ENCODE assay signal across 1 cellular context in the genomic region with DNA sequence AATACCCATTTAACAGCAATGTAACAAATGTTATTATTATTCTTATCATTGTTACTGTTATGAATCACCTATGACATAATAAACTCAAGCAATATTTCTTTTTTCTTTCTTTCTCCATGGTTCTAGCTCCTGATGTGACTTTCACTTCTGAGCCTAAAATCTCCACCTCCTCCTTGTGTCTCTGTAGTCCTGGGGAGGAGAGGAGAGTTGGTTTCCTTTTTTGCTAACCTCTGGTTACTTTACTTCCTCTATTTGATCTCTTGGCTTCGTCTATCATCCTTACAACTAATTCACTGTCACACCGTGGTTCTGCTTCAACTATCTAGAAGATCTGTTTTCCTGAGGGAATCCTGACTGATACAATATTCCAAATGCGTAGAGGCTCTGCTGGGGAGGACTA.
TF ChIP-seq lines count a peak whose summit lies in the region.

No MANE protein-coding gene starts in this region.

TF ChIP-seq in GM12878, 131 proteins besides CTCF, POLR2A, EP300 and RAD21 (continued from another document):
- TF ChIP-seq JUNB (IDR thresholded peaks at IDR 0.05) (peak; percentile 1; the same call in 1 of the 2 replicates), YBX1 (IDR thresholded peaks at IDR 0.05) (no peak), IKZF2 (IDR thresholded peaks at IDR 0.05) (peak in 1 of 2 experiments; percentile 10; a peak in 1 of 4 replicates)
- TF ChIP-seq, protein P1, sequence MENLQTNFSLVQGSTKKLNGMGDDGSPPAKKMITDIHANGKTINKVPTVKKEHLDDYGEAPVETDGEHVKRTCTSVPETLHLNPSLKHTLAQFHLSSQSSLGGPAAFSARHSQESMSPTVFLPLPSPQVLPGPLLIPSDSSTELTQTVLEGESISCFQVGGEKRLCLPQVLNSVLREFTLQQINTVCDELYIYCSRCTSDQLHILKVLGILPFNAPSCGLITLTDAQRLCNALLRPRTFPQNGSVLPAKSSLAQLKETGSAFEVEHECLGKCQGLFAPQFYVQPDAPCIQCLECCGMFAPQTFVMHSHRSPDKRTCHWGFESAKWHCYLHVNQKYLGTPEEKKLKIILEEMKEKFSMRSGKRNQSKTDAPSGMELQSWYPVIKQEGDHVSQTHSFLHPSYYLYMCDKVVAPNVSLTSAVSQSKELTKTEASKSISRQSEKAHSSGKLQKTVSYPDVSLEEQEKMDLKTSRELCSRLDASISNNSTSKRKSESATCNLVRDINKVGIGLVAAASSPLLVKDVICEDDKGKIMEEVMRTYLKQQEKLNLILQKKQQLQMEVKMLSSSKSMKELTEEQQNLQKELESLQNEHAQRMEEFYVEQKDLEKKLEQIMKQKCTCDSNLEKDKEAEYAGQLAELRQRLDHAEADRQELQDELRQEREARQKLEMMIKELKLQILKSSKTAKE (IDR thresholded peaks at IDR 0.05; ENCODE audit: low read depth, poor library complexity, severe bottlenecking): no peak
